In genomic region chr1:109373051-109373593, GRCh38 we compare ENCODE assay signal across 1 cellular context.
TF ChIP-seq lines count a peak whose summit lies in the region.

No MANE protein-coding gene starts in this region.

TF ChIP-seq in GM23338, 12 proteins besides CTCF, POLR2A, EP300 and RAD21 (continued from another document):
- TF ChIP-seq NANOG (IDR thresholded peaks at IDR 0.05; ENCODE audit: borderline replicate concordance), result no peak
- no peak for TF ChIP-seq EZH2 (IDR thresholded peaks at IDR 0.05; ENCODE audit: low read depth, unreplicated experiment)
- no peak for TF ChIP-seq EZH2phosphoT487 (IDR thresholded peaks at IDR 0.05; ENCODE audit: unreplicated experiment)
- TF ChIP-seq REST (IDR thresholded peaks at IDR 0.05; ENCODE audit: unreplicated experiment), result no peak
- TF ChIP-seq POLR2AphosphoS5 (IDR thresholded peaks at IDR 0.05; ENCODE audit: low read depth), result no peak
- TF ChIP-seq ZNF331 (CRISPR knock-in tag; IDR thresholded peaks at IDR 0.05; ENCODE audit: low read depth), result no peak
- TF ChIP-seq JUNB (IDR thresholded peaks at IDR 0.05; ENCODE audit: unreplicated experiment), result no peak
